ENCODE assay signal across 9 cellular contexts in the genomic region with DNA sequence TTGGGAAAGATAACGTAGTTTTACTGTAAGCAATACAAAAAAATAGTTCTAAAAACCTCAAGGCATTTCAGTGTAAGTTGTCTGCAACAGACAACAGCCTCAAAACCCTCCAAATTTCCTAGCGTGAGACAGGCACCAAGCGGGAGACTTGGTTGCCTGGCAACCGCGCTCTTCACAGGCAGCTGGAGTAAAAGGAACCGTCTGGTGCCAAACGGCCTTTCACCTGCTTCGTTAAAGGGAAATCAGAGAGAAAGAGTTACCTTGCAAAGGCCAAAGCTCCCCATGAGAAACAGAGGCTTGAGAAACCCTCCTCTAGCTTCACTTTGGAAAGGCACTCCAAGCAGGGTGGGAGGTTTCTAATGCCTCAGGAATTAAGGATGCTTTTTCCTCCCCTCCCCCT.
A peak's percentile ranks its signal among the peaks of the same experiment; 100 is the strongest.
DNase-seq lines count a peak whose midpoint lies in the region; ATAC-seq, FAIRE-seq and TF ChIP-seq lines count a peak whose summit lies in the region.
"Had no signal": no experiment of that assay in that cellular context is flagged by ENCODE, and none has a peak within 500 bp of the region (broad histone marks: within the 10 kb centered on the region; RNA-seq: fewer than 3 reads in every experiment).

No MANE protein-coding gene starts in this region.

- H3K4me1 Mint-ChIP-seq in GM23338 (peaks cover 26% of the 10 kb centered on the region), immature natural killer cell (no peaks in the 10 kb centered on the region)

- H3K9me3 Mint-ChIP-seq in GM23338 (no peaks in the 10 kb centered on the region), immature natural killer cell (no peaks in the 10 kb centered on the region)
- H3K9me3 Mint-ChIP-seq: naive thymus-derived CD8-positive, alpha-beta T cell had no signal

- TF ChIP-seq CTCF in GM23338 (conservative IDR thresholded peaks at IDR 0.05; ENCODE audit: low read depth in 2 of 2): no peak
- TF ChIP-seq CTCF in pancreas (IDR thresholded peaks at IDR 0.05): no peak

- H3K9me3 ChIP-seq in pancreas: no peaks in the 10 kb centered on the region

- H3K27ac ChIP-seq in GM23338 (ENCODE audit: low read depth) (no peak overlapping the region), pancreas (no peak overlapping the region)

- H3K27ac Mint-ChIP-seq in GM23338 (no peak overlapping the region; the same call in 1 of the 2 replicates), immature natural killer cell (no peak overlapping the region)

- H3K36me3 ChIP-seq in GM23338 (ENCODE audit: insufficient read depth) (no peaks in the 10 kb centered on the region), pancreas (no peaks in the 10 kb centered on the region)

- intact Hi-C loops in pancreas (cut with DNase I): no loop called here

- H3K4me1 ChIP-seq in GM23338 (ENCODE audit: insufficient read depth): peaks cover 14% of the 10 kb centered on the region
- H3K4me1 ChIP-seq in pancreas: no peaks in the 10 kb centered on the region

- no peaks in the 10 kb centered on the region for H3K9me2 ChIP-seq in GM23338 (ENCODE audit: insufficient read depth)

- WGBS in pancreas, 2 donors: 8 to 9% methylated on average over 8 of the region's 8 CpGs

- DNase-seq in GM23338 (ENCODE audit: low spot score) (peak; percentile 92), NCI-H1436 treated with DMSO at 0.1 percent for 48 hours (lab: John Stamatoyannopoulos, UW) (peak; percentile 62), astrocyte of the hippocampus (ENCODE audit: low read depth, low spot score) (peak; percentile 70), pancreas (peak; percentile 10 to 52 (median 22)), HTR-8/SVneo (ENCODE audit: insufficient read length, low spot score) (no peak), cerebellar nuclear complex (lab: John Stamatoyannopoulos, UW) (no peak), immature natural killer cell (no peak)

- H2AFZ ChIP-seq in GM23338: no peak overlapping the region

- H3K4me3 Mint-ChIP-seq in GM23338 (peak overlapping the region; percentile 40), immature natural killer cell (no peak overlapping the region)
- H3K4me3 Mint-ChIP-seq: naive thymus-derived CD8-positive, alpha-beta T cell had no signal

- no peaks in the 10 kb centered on the region for H3K79me2 ChIP-seq in GM23338 (replicated peaks; ENCODE audit: insufficient read depth)

- no peaks in the 10 kb centered on the region for H4K20me1 ChIP-seq in GM23338 (replicated peaks; ENCODE audit: insufficient read depth)

- H3K4me3 ChIP-seq in GM23338 (peak overlapping the region; percentile 8; the same call in 1 of the 2 replicates), pancreas (no peak overlapping the region)

- ATAC-seq in GM23338 (peak; percentile 98), pancreas (peak in 2 of 4 donors; percentile 63 to 64), HG03196 (IDR thresholded peaks at IDR 0.05; ENCODE audit: unreplicated experiment) (no peak)
- ATAC-seq: naive thymus-derived CD8-positive, alpha-beta T cell had no signal

- no peaks in the 10 kb centered on the region for H3F3A ChIP-seq in GM23338 (replicated peaks; ENCODE audit: low read depth)

- no peaks in the 10 kb centered on the region for H3K36me3 Mint-ChIP-seq in GM23338 (ENCODE audit: low read depth)
- H3K36me3 Mint-ChIP-seq in immature natural killer cell: no peaks in the 10 kb centered on the region
- H3K36me3 Mint-ChIP-seq: naive thymus-derived CD8-positive, alpha-beta T cell had no signal

- H3K27me3 Mint-ChIP-seq in GM23338 (ENCODE audit: insufficient read depth, low read depth, poor library complexity) (no peaks in the 10 kb centered on the region), immature natural killer cell (ENCODE audit: low read depth in 3 of 3) (no peaks in the 10 kb centered on the region)

- FAIRE-seq in pancreas (lab: Jason Lieb, UNC): no peak
- no peak for FAIRE-seq in HTR-8/SVneo (lab: Jason Lieb, UNC)

- no peaks in the 10 kb centered on the region for H3K27me3 ChIP-seq in GM23338 (ENCODE audit: insufficient read depth)
- no peaks in the 10 kb centered on the region for H3K27me3 ChIP-seq in pancreas

- H3K4me2 ChIP-seq in GM23338: peak overlapping the region; percentile 59

TF ChIP-seq in GM23338, 12 proteins besides CTCF, POLR2A, EP300 and RAD21:
- TF ChIP-seq POLR2AphosphoS5 (IDR thresholded peaks at IDR 0.05; ENCODE audit: low read depth): no peak
- no peak for TF ChIP-seq JUNB (IDR thresholded peaks at IDR 0.05; ENCODE audit: unreplicated experiment)
- no peak for TF ChIP-seq ZNF114 (CRISPR knock-in tag; IDR thresholded peaks at IDR 0.05)
- TF ChIP-seq REST (IDR thresholded peaks at IDR 0.05; ENCODE audit: unreplicated experiment): no peak
- no peak for TF ChIP-seq CREB1 (CRISPR knock-in tag; IDR thresholded peaks at IDR 0.05; ENCODE audit: low read depth)
- no peak for TF ChIP-seq STAT1 (IDR thresholded peaks at IDR 0.05; ENCODE audit: unreplicated experiment)
- no peak for TF ChIP-seq EZH2 (IDR thresholded peaks at IDR 0.05; ENCODE audit: low read depth, unreplicated experiment)

Comparison
In these comparisons a context has a peak if more than half of its experiments do, and no peak if none do; other contexts are left out.
1. DNase-seq: peak in GM23338 (single experiment), NCI-H1436 treated with DMSO at 0.1 percent for 48 hours (single experiment), astrocyte of the hippocampus (single experiment) and pancreas (6 of 6); none in HTR-8/SVneo (single experiment), cerebellar nuclear complex (0 of 2) and immature natural killer cell (0 of 3).